Comparison of ENCODE assay signal across 23 cellular contexts in genomic region chr18:10296491-10296890, GRCh38.
DNase-seq lines count a peak whose midpoint lies in the region; ATAC-seq, FAIRE-seq and TF ChIP-seq lines count a peak whose summit lies in the region.
"Had no signal": no experiment of that assay in that cellular context is flagged by ENCODE, and none has a peak within 500 bp of the region (broad histone marks: within the 10 kb centered on the region; RNA-seq: fewer than 3 reads in every experiment).

No MANE protein-coding gene starts in this region.

- 7% methylated on average over 11 of the region's 12 CpGs for WGBS in GM12878 (ENCODE audit: insufficient coverage, insufficient replicate concordance, low lambda C conversion rate, missing lambda C conversion rate)

- no peak overlapping the region for H3K9ac ChIP-seq in BLaER1 treated with 17β-estradiol and CSF1 and Interleukin-3, amounts not matched to agents 10 nM and 100 nM
- H3K9ac ChIP-seq in GM12878 (ENCODE audit: control insufficient read depth, insufficient read depth, low read length) (no peak overlapping the region), neural progenitor cell (no peak overlapping the region)

- POLR2A ChIA-PET in GM12878 (lab: Charles Lee) = no interaction called here

- H3K4me3 ChIP-seq in BLaER1 treated with 17β-estradiol and CSF1 and Interleukin-3, amounts not matched to agents 10 nM and 100 nM = no peak overlapping the region
- no peak overlapping the region for H3K4me3 ChIP-seq in MG63
- no peak overlapping the region for H3K4me3 ChIP-seq in GM12878
- no peak overlapping the region for H3K4me3 ChIP-seq in neural progenitor cell
- H3K4me3 ChIP-seq: HAP-1 had no signal

- intact Hi-C loops in GM12878 (cut with micrococcal nuclease; ENCODE audit: unreplicated experiment) = no loop called here

- H3K9me3 ChIP-seq in BLaER1 treated with 17β-estradiol and CSF1 and Interleukin-3, amounts not matched to agents 10 nM and 100 nM (replicated peaks in 1 of 11) = no peaks in the 10 kb centered on the region
- H3K9me3 ChIP-seq in MG63 (no peaks in the 10 kb centered on the region), GM12878 (replicated peaks; ENCODE audit: control insufficient read depth, insufficient read depth, low read length) (no peaks in the 10 kb centered on the region; the same call in 2 of the 3 replicates), neural progenitor cell (ENCODE audit: low read depth) (no peaks in the 10 kb centered on the region)
- H3K9me3 ChIP-seq: HAP-1 had no signal

- H3K27ac ChIP-seq in BLaER1 treated with 17β-estradiol and CSF1 and Interleukin-3, amounts not matched to agents 10 nM and 100 nM = 0 out of 22 replicates have a peak overlapping the region, but pooled peaks of 1 of the 11 experiments have one; percentile 11
- H3K27ac ChIP-seq in GM12878 (ENCODE audit: control insufficient read depth, insufficient read depth) (no peak overlapping the region), neural progenitor cell (no peak overlapping the region)

- no peak for TF ChIP-seq POLR2A in GM12878 (IDR thresholded peaks at IDR 0.05; ENCODE audit: low read depth, low read length)

- no peak for TF ChIP-seq EP300 in GM12878 (IDR thresholded peaks at IDR 0.05; ENCODE audit: borderline replicate concordance in 1 of 2, control insufficient read depth in 1 of 2, low read depth in 2 of 2, low read length in 2 of 2)

- SMC1A ChIA-PET in GM12878 (lab: Charles Lee; ENCODE audit: uncharacterized antibody, unreplicated experiment) = no interaction called here

- no TSS peak for BruUV-seq in GM12878 (replicated peaks; lab: Mats Ljungman, UMichigan)

- RAD21 ChIA-PET in GM12878 (lab: Charles Lee; ENCODE audit: unreplicated experiment) = no interaction called here

- peaks cover 3% of the 10 kb centered on the region for H3K36me3 Mint-ChIP-seq in neural progenitor cell

- ATAC-seq in GM12878 (no peak), HG02763 (IDR thresholded peaks at IDR 0.05; ENCODE audit: unreplicated experiment) (no peak), GM19397 (IDR thresholded peaks at IDR 0.05; ENCODE audit: unreplicated experiment) (no peak), HG03280 (IDR thresholded peaks at IDR 0.05; ENCODE audit: unreplicated experiment) (no peak)
- ATAC-seq: Right ventricle myocardium inferior had no signal

- in situ Hi-C loops in GM12878 (cut with MboI) = no loop called here

- peaks cover 23% of the 10 kb centered on the region for H3K9me3 Mint-ChIP-seq in neural progenitor cell

- H3K4me1 ChIP-seq in BLaER1 treated with 17β-estradiol and CSF1 and Interleukin-3, amounts not matched to agents 10 nM and 100 nM = peaks cover 76 to 100% (median 88%) of the 10 kb centered on the region in 10 experiments
- H3K4me1 ChIP-seq in GM12878 (ENCODE audit: control insufficient read depth, insufficient read depth, low read length) (no peaks in the 10 kb centered on the region), neural progenitor cell (peaks cover 50% of the 10 kb centered on the region)
- H3K4me1 ChIP-seq: HAP-1 had no signal

- peak; percentile 37 for DNase-seq in MG63
- DNase-seq in GM12878 (ENCODE audit: low read depth, low spot score) = no peak
- no peak for DNase-seq in neural progenitor cell (ENCODE audit: low spot score)
- no peak for DNase-seq in T1000 (lab: John Stamatoyannopoulos, UW)
- DNase-seq: AML-193, GDM1, IMR-90, Kasumi-1, NCI-H1092 treated with DMSO at 0.1 percent for 48 hours, NCI-H1436 treated with DMSO at 0.1 percent for 48 hours, NCI-H1930, NCI-H345, NCI-H524 treated with DMSO at 0.1 percent for 48 hours, NCI-H82, T-helper 2 cell had no signal

- peak overlapping the region; percentile 8 for H3K27ac Mint-ChIP-seq in neural progenitor cell

- peaks cover 8% of the 10 kb centered on the region for H3K27me3 Mint-ChIP-seq in neural progenitor cell (ENCODE audit: insufficient read depth, low read depth)

- CTCF ChIA-PET in GM12878 (lab: Yijun Ruan, JAX) = no interaction called here

- H2AFZ ChIP-seq in GM12878 (ENCODE audit: control insufficient read depth, low read depth, low read length) (no peak overlapping the region), neural progenitor cell (replicated peaks) (no peak overlapping the region)

- no peak for FAIRE-seq in GM12878 (lab: Jason Lieb, UNC)
- FAIRE-seq: RCC 7860 had no signal

- peak overlapping the region; percentile 20 to 84 (median 79) for H3K4me2 ChIP-seq in BLaER1 treated with 17β-estradiol and CSF1 and Interleukin-3, amounts not matched to agents 10 nM and 100 nM
- H3K4me2 ChIP-seq in GM12878 (ENCODE audit: control insufficient read depth, insufficient read depth) = no peak overlapping the region
- H3K4me2 ChIP-seq in neural progenitor cell = peak overlapping the region; percentile 46

- H3K4me3 Mint-ChIP-seq in neural progenitor cell = no peak overlapping the region
- H3K4me3 Mint-ChIP-seq: CD14-positive monocyte had no signal

- no peaks in the 10 kb centered on the region for H4K20me1 ChIP-seq in BLaER1 treated with 17β-estradiol and CSF1 and Interleukin-3, amounts not matched to agents 10 nM and 100 nM
- H4K20me1 ChIP-seq in GM12878 (ENCODE audit: control insufficient read depth, insufficient read depth) (no peaks in the 10 kb centered on the region), neural progenitor cell (ENCODE audit: low read depth) (no peaks in the 10 kb centered on the region)

- TF ChIP-seq CTCF in GM12878 (IDR thresholded peaks at IDR 0.05 in 2 of 3, conservative IDR thresholded peaks at IDR 0.05 in 1 of 3; ENCODE audit: control insufficient read depth in 2 of 3, extremely low read depth in 1 of 3, insufficient read depth in 1 of 3, low read depth in 3 of 3, low read length in 3 of 3) = no peak
- TF ChIP-seq CTCF in neural progenitor cell (IDR thresholded peaks at IDR 0.05) = no peak

- peaks cover 53% of the 10 kb centered on the region for H3K4me1 Mint-ChIP-seq in neural progenitor cell

- no peak for TF ChIP-seq RAD21 in GM12878 (IDR thresholded peaks at IDR 0.05; ENCODE audit: insufficient read depth, low read depth, low read length)

- H3K36me3 ChIP-seq in BLaER1 treated with 17β-estradiol and CSF1 and Interleukin-3, amounts not matched to agents 10 nM and 100 nM = no peaks in the 10 kb centered on the region
- H3K36me3 ChIP-seq in MG63 = no peaks in the 10 kb centered on the region
- no peaks in the 10 kb centered on the region for H3K36me3 ChIP-seq in GM12878 (ENCODE audit: control insufficient read depth in 2 of 2, insufficient read depth in 2 of 2, low read length in 1 of 2)
- no peaks in the 10 kb centered on the region for H3K36me3 ChIP-seq in neural progenitor cell
- H3K36me3 ChIP-seq: HAP-1 had no signal

- H3F3A ChIP-seq in neural progenitor cell (ENCODE audit: low read depth) = peaks cover 23% of the 10 kb centered on the region

- H3K79me2 ChIP-seq in GM12878 (ENCODE audit: control insufficient read depth, insufficient read depth, low read length) = no peaks in the 10 kb centered on the region
- no peaks in the 10 kb centered on the region for H3K79me2 ChIP-seq in neural progenitor cell (ENCODE audit: low read depth)

- no peaks in the 10 kb centered on the region for H3K27me3 ChIP-seq in BLaER1 treated with 17β-estradiol and CSF1 and Interleukin-3, amounts not matched to agents 10 nM and 100 nM
- H3K27me3 ChIP-seq in MG63 (no peaks in the 10 kb centered on the region), GM12878 (replicated peaks in 1 of 2; ENCODE audit: control insufficient read depth in 2 of 2, insufficient read depth in 2 of 2, low read length in 1 of 2) (no peaks in the 10 kb centered on the region), neural progenitor cell (no peaks in the 10 kb centered on the region)

TF ChIP-seq in GM12878, 131 proteins besides CTCF, POLR2A, EP300 and RAD21:
- TF ChIP-seq YY1 (IDR thresholded peaks at IDR 0.05; ENCODE audit: low read depth, low read length) = 0 out of 2 replicates have a peak, but pooled peaks have one; percentile 12
- no peak for TF ChIP-seq BHLHE40 (IDR thresholded peaks at IDR 0.05; ENCODE audit: borderline replicate concordance in 1 of 2, low read depth in 2 of 2, low read length in 1 of 2)
TF ChIP-seq in GM12878: peak in this region for 1.
